ENCODE assay signal across 9 cellular contexts in genomic region chr6:33469661-33470060, GRCh38.
"Had no signal": no experiment of that assay in that cellular context is flagged by ENCODE, and none has a peak within 500 bp of the region (broad histone marks: within the 10 kb centered on the region; RNA-seq: fewer than 3 reads in every experiment).

No MANE protein-coding gene starts in this region.

- H3K9ac ChIP-seq: KMS-11 had no signal

- DNase-seq: IMR-90, KBM-7, KG1 had no signal

- H3K9me3 Mint-ChIP-seq: IgD-negative memory B cell had no signal

- H3K4me2 ChIP-seq: KMS-11 had no signal

- FAIRE-seq: HepG2, HTR-8/SVneo, K562 had no signal

- H3K27ac ChIP-seq: HL-60, KMS-11 had no signal

- H3K27ac Mint-ChIP-seq: IgD-negative memory B cell had no signal

- H3K4me3 ChIP-seq: K562 had no signal

- H3K4me3 Mint-ChIP-seq: IgD-negative memory B cell had no signal

- H3K27me3 Mint-ChIP-seq: IgD-negative memory B cell had no signal

- H3K36me3 Mint-ChIP-seq: IgD-negative memory B cell had no signal
